In genomic region chr1:64539279-64539678, GRCh38 we compare ENCODE assay signal across 15 cellular contexts.
DNase-seq lines count a peak whose midpoint lies in the region; ATAC-seq and TF ChIP-seq lines count a peak whose summit lies in the region.
"Had no signal": no experiment of that assay in that cellular context is flagged by ENCODE, and none has a peak within 500 bp of the region (broad histone marks: within the 10 kb centered on the region; RNA-seq: fewer than 3 reads in every experiment).

No MANE protein-coding gene starts in this region.

- TF ChIP-seq CTCF in cardiac muscle cell (IDR thresholded peaks at IDR 0.05; ENCODE audit: low read depth, low read length) (no peak), right atrium auricular region (IDR thresholded peaks at IDR 0.05) (no peak), psoas muscle (IDR thresholded peaks at IDR 0.05) (no peak)

- no peak overlapping the region for H3K4me3 Mint-ChIP-seq in immature natural killer cell
- H3K4me3 Mint-ChIP-seq: WTC11 had no signal

- no peak for DNase-seq in cardiac muscle cell (ENCODE audit: low read depth in 1 of 2, low spot score in 1 of 2)
- no peak for DNase-seq in right atrium auricular region (ENCODE audit: low spot score)
- DNase-seq in foreskin melanocyte: peak; percentile 84
- no peak for DNase-seq in psoas muscle
- DNase-seq in immature natural killer cell: no peak
- DNase-seq in NCI-H82 (lab: John Stamatoyannopoulos, UW): no peak
- no peak for DNase-seq in NCI-H1694 (lab: John Stamatoyannopoulos, UW)
- DNase-seq in cerebellum (ENCODE audit: low spot score): no peak
- DNase-seq: Kasumi-1; NCI-H1417 treated with DMSO at 0.1 percent for 48 hours; SHP77; stimulated activated CD4-positive, alpha-beta T cell treated with anti-CD3 and anti-CD28 coated beads, Interleukin-12 subunit alpha, Interleukin-12 subunit beta, amount 100 ng/mL, for 4 hours; T-helper 2 cell had no signal

- no peaks in the 10 kb centered on the region for H3K36me3 ChIP-seq in cardiac muscle cell
- no peaks in the 10 kb centered on the region for H3K36me3 ChIP-seq in right atrium auricular region
- no peaks in the 10 kb centered on the region for H3K36me3 ChIP-seq in psoas muscle (ENCODE audit: insufficient read depth in 1 of 2, low read depth in 1 of 2)

- no peak overlapping the region for H3K4me3 ChIP-seq in cardiac muscle cell
- no peak overlapping the region for H3K4me3 ChIP-seq in right atrium auricular region
- H3K4me3 ChIP-seq in psoas muscle: no peak overlapping the region

- H3K27me3 ChIP-seq in cardiac muscle cell: no peaks in the 10 kb centered on the region
- H3K27me3 ChIP-seq in right atrium auricular region: no peaks in the 10 kb centered on the region
- H3K27me3 ChIP-seq in psoas muscle (ENCODE audit: insufficient read depth in 3 of 3, low read length in 2 of 3): no peaks in the 10 kb centered on the region

- H3K27me3 Mint-ChIP-seq in immature natural killer cell (ENCODE audit: low read depth in 3 of 3): no peaks in the 10 kb centered on the region
- H3K27me3 Mint-ChIP-seq: progenitor cell of endocrine pancreas had no signal

- H3K36me3 Mint-ChIP-seq in immature natural killer cell: no peaks in the 10 kb centered on the region

- H3K27ac ChIP-seq in cardiac muscle cell: peak overlapping the region; percentile 55
- H3K27ac ChIP-seq in right atrium auricular region: no peak overlapping the region
- H3K27ac ChIP-seq in psoas muscle: peak overlapping the region; percentile 5

- no peaks in the 10 kb centered on the region for H3K9me3 Mint-ChIP-seq in immature natural killer cell

- H3K9me3 ChIP-seq in cardiac muscle cell (ENCODE audit: low read depth) (no peaks in the 10 kb centered on the region), right atrium auricular region (no peaks in the 10 kb centered on the region), psoas muscle (no peaks in the 10 kb centered on the region)

- no peaks in the 10 kb centered on the region for H3K4me1 Mint-ChIP-seq in immature natural killer cell

- 38 to 54% (median 47%) methylated on average over 3 of the region's 3 CpGs for WGBS in psoas muscle, 3 donors

- no peak for ATAC-seq in psoas muscle

- intact Hi-C loops in psoas muscle (cut with DNase I): no loop called here

- no peak overlapping the region for H3K27ac Mint-ChIP-seq in immature natural killer cell
- H3K27ac Mint-ChIP-seq: WTC11 had no signal

- H3K4me1 ChIP-seq in cardiac muscle cell (ENCODE audit: low read depth) (peaks cover 50% of the 10 kb centered on the region), right atrium auricular region (peaks cover 0 to 28% of the 10 kb centered on the region in 2 donors), psoas muscle (peaks cover 14% of the 10 kb centered on the region)

Comparison
In these comparisons a context has a peak if more than half of its experiments do, and no peak if none do; other contexts are left out.
1. H3K27ac ChIP-seq: peak in cardiac muscle cell (single experiment) and psoas muscle (single experiment); none in right atrium auricular region (0 of 2).